In genomic region chr12:31073527-31074332, GRCh38 we compare ENCODE assay signal across 8 cellular contexts. TPM values are rescaled to one million over a fixed set of nuclear protein-coding genes. Genes with fewer than 3 reads are reported as not detected.
DNase-seq lines count a peak whose midpoint lies in the region; ATAC-seq and TF ChIP-seq lines count a peak whose summit lies in the region.
"Not testable (repeated sequence)": the region's sequence is repeated elsewhere in the genome, so short reads cannot be mapped to it uniquely, and the experiment has no call there.

Gene DDX11 (plus strand): TSS chr12:31073860. CDS start chr12:31078394, 4,534 bp downstream.

- intact Hi-C loops in dendritic cell treated with granulocyte-macrophage colony-stimulating factor and Interleukin-4, amounts not matched to agents 40 ng/mL and 50 ng/mL, for 4 days (cut with micrococcal nuclease) = not testable (repeated sequence)

- TF ChIP-seq CTCF in liver (IDR thresholded peaks at IDR 0.05; ENCODE audit: low read depth, low read length, missing input control) = not testable (repeated sequence)

- H3K4me1 ChIP-seq in BLaER1 treated with 17β-estradiol and CSF1 and Interleukin-3, amounts not matched to agents 10 nM and 100 nM = peaks cover 16 to 34% (median 25%) of the 10 kb centered on the region in 10 experiments
- peaks cover 2 to 14% (median 8%) of the 10 kb centered on the region in 4 donors for H3K4me1 ChIP-seq in liver (ENCODE audit: control insufficient read depth in 4 of 4, insufficient read depth in 4 of 4, low read length in 3 of 4)

- peaks cover 7 to 19% (median 15%) of the 10 kb centered on the region in 11 experiments; a peak in 18 of 22 replicates for H3K27me3 ChIP-seq in BLaER1 treated with 17β-estradiol and CSF1 and Interleukin-3, amounts not matched to agents 10 nM and 100 nM
- not testable (repeated sequence) for H3K27me3 ChIP-seq in liver (ENCODE audit: control insufficient read depth in 4 of 4, insufficient read depth in 4 of 4, low read length in 3 of 4)

- ATAC-seq in GM19351 (IDR thresholded peaks at IDR 0.05; ENCODE audit: unreplicated experiment) (peak; percentile 88), HG03520 (IDR thresholded peaks at IDR 0.05; ENCODE audit: unreplicated experiment) (peak; percentile 86)

- peak; percentile 0 to 8 for TF ChIP-seq RAD21 in liver (IDR thresholded peaks at IDR 0.05)

- not testable (repeated sequence) for H4K20me1 ChIP-seq in BLaER1 treated with 17β-estradiol and CSF1 and Interleukin-3, amounts not matched to agents 10 nM and 100 nM

- CTCF ChIA-PET in activated CD4-positive, alpha-beta T cell treated with anti-CD3 and anti-CD28 coated beads, Interleukin-2, amount 10 ng/mL, durations not matched to agents 7 days and 5 days (lab: Charles Lee) = interaction anchor here (0.9 kb wide), 1 partner anchor 21 kb away, joined by 3 read pairs; no protein-coding TSS in a partner anchor

- peak within 1 kb of the TSS; percentile 97 for H3K27ac Mint-ChIP-seq in activated CD4-positive, alpha-beta T cell treated with anti-CD3 and anti-CD28 coated beads, Interleukin-2, amount 10 ng/mL, durations not matched to agents 7 days and 5 days
- peak within 1 kb of the TSS; percentile 94 for H3K27ac Mint-ChIP-seq in dendritic cell treated with granulocyte-macrophage colony-stimulating factor and Interleukin-4, amounts not matched to agents 40 ng/mL and 50 ng/mL, for 4 days

- POLR2A ChIA-PET in activated CD4-positive, alpha-beta T cell treated with anti-CD3 and anti-CD28 coated beads, Interleukin-2, amount 10 ng/mL, durations not matched to agents 7 days and 5 days (lab: Charles Lee) = not testable (repeated sequence)

- H3K27ac ChIP-seq in BLaER1 treated with 17β-estradiol and CSF1 and Interleukin-3, amounts not matched to agents 10 nM and 100 nM = peak within 1 kb of the TSS; percentile 59 to 92 (median 87); a peak in 21 of 22 replicates
- H3K27ac ChIP-seq in liver (ENCODE audit: low read depth in 1 of 2, low read length in 2 of 2) = peak within 1 kb of the TSS; percentile 19 to 64

- peak within 1 kb of the TSS; percentile 78 to 94 (median 89) for H3K9ac ChIP-seq in BLaER1 treated with 17β-estradiol and CSF1 and Interleukin-3, amounts not matched to agents 10 nM and 100 nM
- H3K9ac ChIP-seq in liver (ENCODE audit: low read depth in 1 of 2, low read length in 2 of 2) = peak within 1 kb of the TSS in 1 of 2 donors; percentile 84

- H3K4me2 ChIP-seq in BLaER1 treated with 17β-estradiol and CSF1 and Interleukin-3, amounts not matched to agents 10 nM and 100 nM = peak within 1 kb of the TSS; percentile 82 to 97 (median 89)

- H3K4me3 ChIP-seq in BLaER1 treated with 17β-estradiol and CSF1 and Interleukin-3, amounts not matched to agents 10 nM and 100 nM = peak within 1 kb of the TSS; percentile 61 to 82 (median 76)
- peak within 1 kb of the TSS; percentile 61 to 70 (median 66) for H3K4me3 ChIP-seq in liver (ENCODE audit: low read depth in 1 of 3, low read length in 3 of 3)

- peaks cover 0 to 13% (median 7%) of the 10 kb centered on the region in 11 experiments; a peak in 13 of 22 replicates for H3K36me3 ChIP-seq in BLaER1 treated with 17β-estradiol and CSF1 and Interleukin-3, amounts not matched to agents 10 nM and 100 nM
- not testable (repeated sequence) for H3K36me3 ChIP-seq in liver (ENCODE audit: control insufficient read depth in 4 of 4, insufficient read depth in 3 of 4, low read depth in 1 of 4, low read length in 3 of 4)

- H3K4me1 Mint-ChIP-seq in activated CD4-positive, alpha-beta T cell treated with anti-CD3 and anti-CD28 coated beads, Interleukin-2, amount 10 ng/mL, durations not matched to agents 7 days and 5 days = peaks cover 38% of the 10 kb centered on the region
- H3K4me1 Mint-ChIP-seq in dendritic cell treated with granulocyte-macrophage colony-stimulating factor and Interleukin-4, amounts not matched to agents 40 ng/mL and 50 ng/mL, for 4 days (ENCODE audit: low read depth) = peaks cover 28% of the 10 kb centered on the region

- not testable (repeated sequence) for H3K9me3 Mint-ChIP-seq in activated CD4-positive, alpha-beta T cell treated with anti-CD3 and anti-CD28 coated beads, Interleukin-2, amount 10 ng/mL, durations not matched to agents 7 days and 5 days; dendritic cell treated with granulocyte-macrophage colony-stimulating factor and Interleukin-4, amounts not matched to agents 40 ng/mL and 50 ng/mL, for 4 days

- under 1% methylated on average over 58 of the region's 58 CpGs for WGBS in liver

- H3K4me3 Mint-ChIP-seq in activated CD4-positive, alpha-beta T cell treated with anti-CD3 and anti-CD28 coated beads, Interleukin-2, amount 10 ng/mL, durations not matched to agents 7 days and 5 days = peak within 1 kb of the TSS; percentile 92
- H3K4me3 Mint-ChIP-seq in dendritic cell treated with granulocyte-macrophage colony-stimulating factor and Interleukin-4, amounts not matched to agents 40 ng/mL and 50 ng/mL, for 4 days = peak within 1 kb of the TSS; percentile 90

- H3K36me3 Mint-ChIP-seq in activated CD4-positive, alpha-beta T cell treated with anti-CD3 and anti-CD28 coated beads, Interleukin-2, amount 10 ng/mL, durations not matched to agents 7 days and 5 days (ENCODE audit: low read depth) = peaks cover 22% of the 10 kb centered on the region
- H3K36me3 Mint-ChIP-seq in dendritic cell treated with granulocyte-macrophage colony-stimulating factor and Interleukin-4, amounts not matched to agents 40 ng/mL and 50 ng/mL, for 4 days (ENCODE audit: low read depth) = peaks cover 27% of the 10 kb centered on the region

- peaks cover 0 to 11% (median 10%) of the 10 kb centered on the region in 11 experiments; a peak in 13 of 22 replicates for H3K9me3 ChIP-seq in BLaER1 treated with 17β-estradiol and CSF1 and Interleukin-3, amounts not matched to agents 10 nM and 100 nM (replicated peaks in 1 of 11)
- H3K9me3 ChIP-seq in liver (ENCODE audit: control insufficient read depth in 4 of 4, low read length in 3 of 4) = not testable (repeated sequence)

- DNase-seq in NCI-H69 (lab: John Stamatoyannopoulos, UW) = peak; percentile 100
- DNase-seq in activated CD4-positive, alpha-beta T cell treated with anti-CD3 and anti-CD28 coated beads, Interleukin-2, amount 10 ng/mL, durations not matched to agents 7 days and 5 days = peak; percentile 94
- DNase-seq in stimulated activated CD4-positive, alpha-beta T cell treated with anti-CD3 and anti-CD28 coated beads, Interleukin-4, amount 100 ng/mL, for 1 hour = peak; percentile 90

- H3K27me3 Mint-ChIP-seq in activated CD4-positive, alpha-beta T cell treated with anti-CD3 and anti-CD28 coated beads, Interleukin-2, amount 10 ng/mL, durations not matched to agents 7 days and 5 days; dendritic cell treated with granulocyte-macrophage colony-stimulating factor and Interleukin-4, amounts not matched to agents 40 ng/mL and 50 ng/mL, for 4 days: not testable (repeated sequence)

TF ChIP-seq in liver, 16 proteins besides CTCF, POLR2A, EP300 and RAD21:
- TF ChIP-seq, protein P1, sequence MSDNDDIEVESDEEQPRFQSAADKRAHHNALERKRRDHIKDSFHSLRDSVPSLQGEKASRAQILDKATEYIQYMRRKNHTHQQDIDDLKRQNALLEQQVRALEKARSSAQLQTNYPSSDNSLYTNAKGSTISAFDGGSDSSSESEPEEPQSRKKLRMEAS (IDR thresholded peaks at IDR 0.05) = peak; percentile 77
- TF ChIP-seq REST (IDR thresholded peaks at IDR 0.05) (peak; percentile 37), SP1 (IDR thresholded peaks at IDR 0.05) (peak; percentile 28), GABPA (IDR thresholded peaks at IDR 0.05 in 1 of 2, conservative IDR thresholded peaks at IDR 0.05 in 1 of 2) (peak; percentile 59 to 91), YY1 (IDR thresholded peaks at IDR 0.05) (peak; percentile 40), ZBTB33 (IDR thresholded peaks at IDR 0.05) (peak; percentile 95)

RNA-seq across cellular contexts. Expression of gene DDX11, which starts in this region (rescaled TPM):
- total RNA-seq in activated CD4-positive, alpha-beta T cell treated with anti-CD3 and anti-CD28 coated beads, Interleukin-2, amount 10 ng/mL, durations not matched to agents 7 days and 5 days = 100 to 1,000 TPM; 143 to 181 TPM
- 10 to 100 TPM; 13.4 to 20.9 TPM for total RNA-seq in liver
- 1 to 10 TPM; 4.4 to 5.2 TPM for polyA plus RNA-seq in liver

Comparison
In these comparisons a context has a peak if more than half of its experiments do, and no peak if none do; other contexts are left out.
1. Peak in every context shown above with its lines: DNase-seq, ATAC-seq, H3K4me3 ChIP-seq and H3K27ac ChIP-seq.
2. RNA of gene DDX11 (total RNA-seq): 143 to 181 TPM in activated CD4-positive, alpha-beta T cell treated with anti-CD3 and anti-CD28 coated beads, Interleukin-2, amount 10 ng/mL, durations not matched to agents 7 days and 5 days; 13.4 to 20.9 TPM in liver; every median in the first group is over 4 times any median in the second.